Comparison of ENCODE assay signal across 10 cellular contexts in the genomic region with DNA sequence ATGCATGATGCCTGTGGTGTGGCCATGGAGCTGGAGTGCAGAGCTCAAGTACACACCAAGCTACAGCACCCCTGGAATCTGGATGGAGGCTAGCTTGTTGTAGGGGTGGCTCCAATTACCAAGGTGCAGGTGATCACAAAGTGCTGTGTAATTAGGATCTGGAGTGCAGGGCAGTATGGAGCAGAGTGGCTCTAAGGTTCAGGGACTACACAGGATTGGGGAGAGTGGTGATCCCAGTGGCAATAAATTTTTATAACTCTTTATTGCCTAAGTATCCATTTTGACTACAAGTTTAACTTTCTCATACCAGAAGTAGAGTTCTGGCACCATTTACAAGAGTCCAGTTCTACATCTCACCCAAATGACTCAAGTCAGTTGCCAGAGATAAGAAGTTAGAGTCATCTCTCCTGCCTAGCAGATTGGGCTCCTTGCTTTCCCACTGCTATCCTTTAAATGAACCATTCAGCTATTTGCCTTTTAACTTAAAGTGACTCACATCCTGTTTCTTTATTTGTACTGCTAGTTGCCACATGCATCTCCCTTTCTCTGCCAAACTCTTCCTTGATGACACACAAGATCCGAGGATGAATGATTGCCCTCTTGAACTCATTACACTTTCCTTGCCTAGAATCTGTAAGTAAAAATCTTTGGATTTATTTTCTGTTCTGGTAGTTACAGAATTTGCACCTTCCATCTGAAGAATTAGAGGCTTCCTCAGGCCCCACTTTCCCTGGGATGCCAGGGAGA.
DNase-seq lines count a peak whose midpoint lies in the region; ATAC-seq lines count a peak whose summit lies in the region.
"Had no signal": no experiment of that assay in that cellular context is flagged by ENCODE, and none has a peak within 500 bp of the region (broad histone marks: within the 10 kb centered on the region; RNA-seq: fewer than 3 reads in every experiment).

No MANE protein-coding gene starts in this region.

- ATAC-seq in esophagus mucosa (peak; percentile 99), HG02610 (IDR thresholded peaks at IDR 0.05; ENCODE audit: unreplicated experiment) (no peak)
- ATAC-seq: natural killer cell treated with Interleukin-12 subunit alpha and Interleukin-12 subunit beta and Interleukin-15 and Interleukin-18, amount 100 ng/mL, for 72 hours had no signal

- DNase-seq in H4 (ENCODE audit: low spot score) (peak; percentile 85), RPMI7951 (ENCODE audit: low read depth) (peak; percentile 95), renal cortical epithelial cell (ENCODE audit: low read depth) (peak; percentile 95), NCI-H2081 treated with DMSO at 0.1 percent for 48 hours (lab: John Stamatoyannopoulos, UW) (no peak), NCI-H2171 (lab: John Stamatoyannopoulos, UW) (no peak), NCI-H82 (lab: John Stamatoyannopoulos, UW) (no peak)
- DNase-seq: H9 had no signal

Comparison
In these comparisons a context has a peak if more than half of its experiments do, and no peak if none do; other contexts are left out.
1. DNase-seq: peak in H4 (single experiment), RPMI7951 (single experiment) and renal cortical epithelial cell (single experiment); none in NCI-H2081 treated with DMSO at 0.1 percent for 48 hours (single experiment), NCI-H2171 (single experiment) and NCI-H82 (single experiment).